In the genomic region with DNA sequence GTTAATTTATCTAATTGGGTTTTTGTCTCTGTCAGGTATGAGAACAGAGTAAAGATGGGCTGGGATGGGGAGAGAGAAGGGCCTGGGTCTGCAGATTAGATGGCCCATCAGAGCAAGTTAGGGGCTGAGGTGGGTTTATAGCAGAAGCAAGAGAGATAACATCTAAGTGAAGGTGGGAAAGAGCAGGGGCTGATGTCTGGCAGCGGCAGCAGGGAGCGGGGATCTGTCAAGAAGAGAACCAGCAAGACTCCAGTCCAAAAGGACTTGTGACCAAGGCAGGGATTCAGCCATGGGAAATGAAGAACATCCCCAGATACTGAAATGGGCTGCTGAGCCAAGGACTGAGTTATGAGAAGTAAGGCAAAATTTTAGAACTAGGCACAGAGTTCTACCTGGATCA, we compare ENCODE assay signal across 25 cellular contexts.
"Had no signal": no experiment of that assay in that cellular context is flagged by ENCODE, and none has a peak within 500 bp of the region (broad histone marks: within the 10 kb centered on the region; RNA-seq: fewer than 3 reads in every experiment).

No MANE protein-coding gene starts in this region.

- H3K9me3 Mint-ChIP-seq: activated naive CD4-positive, alpha-beta T cell treated with anti-CD3 and anti-CD28 coated beads, Interleukin-2, amount 10 ng/mL, durations not matched to agents 7 days and 5 days; activated naive CD8-positive, alpha-beta T cell treated with anti-CD3 and anti-CD28 coated beads for 36 hours; activated T-helper 2 cell treated with anti-CD3 and anti-CD28 coated beads, Interferon-gamma antibody, Interleukin-2, Interleukin-4, amounts not matched to agents 10 μg/mL and 5 μg/mL and 100 μg/mL, durations not matched to agents 14 hours and 24 hours and 36 hours; T-helper 1 cell treated with Interleukin-12 subunit alpha and Interleukin-12 subunit beta and Interleukin-4 antibody, amounts not matched to agents 30 μg/mL and 1 μg/mL, for 36 hours; WTC11 had no signal

- H3K36me3 Mint-ChIP-seq: activated naive CD4-positive, alpha-beta T cell treated with anti-CD3 and anti-CD28 coated beads, Interleukin-2, amount 10 ng/mL, durations not matched to agents 7 days and 5 days; activated naive CD8-positive, alpha-beta T cell treated with anti-CD3 and anti-CD28 coated beads for 36 hours; WTC11 had no signal

- H3K36me3 ChIP-seq: MG63, SJSA1 had no signal

- DNase-seq: activated CD4-positive, alpha-beta T cell treated with anti-CD3 and anti-CD28 coated beads for 48 hours; activated CD4-positive, alpha-beta T cell treated with anti-CD3 and anti-CD28 coated beads, Interleukin-2, amount 50 U/mL, for 48 hours; activated CD4-positive, CD25-positive, alpha-beta regulatory T cell treated with anti-CD3 and anti-CD28 coated beads, Interleukin-2, amount 50 U/mL, for 72 hours; activated gamma-delta T cell treated with Interleukin-2 at 50 U/mL for 16 hours; activated naive CD4-positive, alpha-beta T cell treated with anti-CD3 and anti-CD28 coated beads, Interleukin-2, amount 10 ng/mL, durations not matched to agents 7 days and 5 days; activated naive CD8-positive, alpha-beta T cell treated with anti-CD3 and anti-CD28 coated beads for 36 hours; activated T-cell treated with anti-CD3 and anti-CD28 coated beads for 4 hours; activated T-cell treated with anti-CD3 and anti-CD28 coated beads, Interleukin-2, amount 50 U/mL, for 48 hours; KG1; MG63; MV-4-11; NCI-H1092 treated with DMSO at 0.1 percent for 48 hours; NCI-H1417 treated with DMSO at 0.1 percent for 48 hours; NCI-H1694; NCI-H2029 treated with DMSO at 0.1 percent for 48 hours; NCI-H510A treated with DMSO at 0.1 percent for 48 hours; NCI-H69; NK-92 treated with Interleukin-12 subunit alpha and Interleukin-12 subunit beta, amount 100 ng/mL, for 24 hours; SHP77; T-helper 9 cell had no signal

- ATAC-seq: WTC11 had no signal

- H3K27ac ChIP-seq: SJSA1 had no signal

- H3K27me3 ChIP-seq: MG63, SJSA1 had no signal

- H3K4me1 Mint-ChIP-seq: activated naive CD4-positive, alpha-beta T cell treated with anti-CD3 and anti-CD28 coated beads, Interleukin-2, amount 10 ng/mL, durations not matched to agents 7 days and 5 days had no signal

- H3K4me3 ChIP-seq: MG63, SJSA1 had no signal

- H3K9me3 ChIP-seq: MG63, SJSA1 had no signal

- H3K4me3 Mint-ChIP-seq: activated naive CD4-positive, alpha-beta T cell treated with anti-CD3 and anti-CD28 coated beads, Interleukin-2, amount 10 ng/mL, durations not matched to agents 7 days and 5 days; activated naive CD8-positive, alpha-beta T cell treated with anti-CD3 and anti-CD28 coated beads for 36 hours; IgD-negative memory B cell; T-helper 1 cell treated with Interleukin-12 subunit alpha and Interleukin-12 subunit beta and Interleukin-4 antibody, amounts not matched to agents 30 μg/mL and 1 μg/mL, for 36 hours; WTC11 had no signal

- H3K27me3 Mint-ChIP-seq: activated naive CD4-positive, alpha-beta T cell treated with anti-CD3 and anti-CD28 coated beads, Interleukin-2, amount 10 ng/mL, durations not matched to agents 7 days and 5 days; activated naive CD8-positive, alpha-beta T cell treated with anti-CD3 and anti-CD28 coated beads for 36 hours; IgD-negative memory B cell had no signal

- H3K27ac Mint-ChIP-seq: activated naive CD4-positive, alpha-beta T cell treated with anti-CD3 and anti-CD28 coated beads, Interleukin-2, amount 10 ng/mL, durations not matched to agents 7 days and 5 days; activated naive CD8-positive, alpha-beta T cell treated with anti-CD3 and anti-CD28 coated beads for 36 hours; activated T-helper 2 cell treated with anti-CD3 and anti-CD28 coated beads, Interferon-gamma antibody, Interleukin-2, Interleukin-4, amounts not matched to agents 10 μg/mL and 5 μg/mL and 100 μg/mL, durations not matched to agents 14 hours and 24 hours and 36 hours; IgD-negative memory B cell; T-helper 1 cell treated with Interleukin-12 subunit alpha and Interleukin-12 subunit beta and Interleukin-4 antibody, amounts not matched to agents 30 μg/mL and 1 μg/mL, for 36 hours; WTC11 had no signal
